In genomic region chr2:73939419-73939818, GRCh38 we compare ENCODE assay signal across 11 cellular contexts. TPM values are rescaled to one million over a fixed set of nuclear protein-coding genes. Genes with fewer than 3 reads are reported as not detected.
DNase-seq lines count a peak whose midpoint lies in the region; ATAC-seq and TF ChIP-seq lines count a peak whose summit lies in the region.
"Had no signal": no experiment of that assay in that cellular context is flagged by ENCODE, and none has a peak within 500 bp of the region (broad histone marks: within the 10 kb centered on the region; RNA-seq: fewer than 3 reads in every experiment).

No MANE protein-coding gene starts in this region.

- H3K27ac Mint-ChIP-seq in activated naive CD8-positive, alpha-beta T cell: peak overlapping the region; percentile 81
- no peak overlapping the region for H3K27ac Mint-ChIP-seq in progenitor cell of endocrine pancreas

- peak overlapping the region; percentile 40 for H3K4me3 Mint-ChIP-seq in activated naive CD8-positive, alpha-beta T cell
- H3K4me3 Mint-ChIP-seq in progenitor cell of endocrine pancreas (ENCODE audit: low read depth): no peak overlapping the region

- TF ChIP-seq CTCF in progenitor cell of endocrine pancreas (IDR thresholded peaks at IDR 0.05; ENCODE audit: unreplicated experiment): no peak

- ATAC-seq in HG03280 (IDR thresholded peaks at IDR 0.05; ENCODE audit: unreplicated experiment): no peak

- peaks cover 6% of the 10 kb centered on the region for H3K36me3 Mint-ChIP-seq in activated naive CD8-positive, alpha-beta T cell
- peaks cover 5% of the 10 kb centered on the region for H3K36me3 Mint-ChIP-seq in progenitor cell of endocrine pancreas (ENCODE audit: insufficient read depth)

- no peaks in the 10 kb centered on the region for H3K27me3 Mint-ChIP-seq in activated naive CD8-positive, alpha-beta T cell
- no peaks in the 10 kb centered on the region for H3K27me3 Mint-ChIP-seq in progenitor cell of endocrine pancreas

- peak; percentile 57 for DNase-seq in AG08396 (ENCODE audit: low spot score)
- DNase-seq in HS-5 (ENCODE audit: low read depth): peak; percentile 20
- DNase-seq in iPS-NIHi11 (ENCODE audit: low spot score): peak; percentile 38
- no peak for DNase-seq in progenitor cell of endocrine pancreas (ENCODE audit: low spot score, unreplicated experiment)
- no peak for DNase-seq in NCI-H1694 treated with DMSO at 0.1 percent for 48 hours (lab: John Stamatoyannopoulos, UW)
- no peak for DNase-seq in OCI-M2 (lab: John Stamatoyannopoulos, UW; ENCODE audit: unreplicated experiment)
- DNase-seq: dorsolateral prefrontal cortex; NCI-H2029; stimulated activated CD4-positive, alpha-beta T cell treated with anti-CD3 and anti-CD28 coated beads, Interleukin-2, amount 100 ng/mL, for 24 hours had no signal

- H3K4me1 Mint-ChIP-seq in activated naive CD8-positive, alpha-beta T cell (ENCODE audit: low read depth): peaks cover 84% of the 10 kb centered on the region
- peaks cover 3% of the 10 kb centered on the region for H3K4me1 Mint-ChIP-seq in progenitor cell of endocrine pancreas (ENCODE audit: low read depth)

- H3K9me3 Mint-ChIP-seq in activated naive CD8-positive, alpha-beta T cell (ENCODE audit: low read depth): no peaks in the 10 kb centered on the region
- H3K9me3 Mint-ChIP-seq in progenitor cell of endocrine pancreas (ENCODE audit: low read depth): no peaks in the 10 kb centered on the region

RNA-seq across cellular contexts. Expression of gene DGUOK, which starts 12.7 kb away (rescaled TPM):
- total RNA-seq in progenitor cell of endocrine pancreas: 63.8 and 66.9 TPM in 2 replicates

RNA-seq across cellular contexts. Expression of gene TET3, which starts 45.3 kb away (rescaled TPM):
- total RNA-seq in progenitor cell of endocrine pancreas: 38.2 and 40.7 TPM in 2 replicates

RNA-seq across cellular contexts. Expression of gene ACTG2, which starts 46.6 kb away (rescaled TPM):
- total RNA-seq in progenitor cell of endocrine pancreas: 0.19 and 0.31 TPM in 2 replicates

Comparison
In these comparisons a context has a peak if more than half of its experiments do, and no peak if none do; other contexts are left out.
1. DNase-seq: peak in AG08396 (single experiment), HS-5 (single experiment) and iPS-NIHi11 (single experiment); none in progenitor cell of endocrine pancreas (single experiment), NCI-H1694 treated with DMSO at 0.1 percent for 48 hours (single experiment) and OCI-M2 (single experiment).